ENCODE assay signal across 28 cellular contexts in genomic region chr3:1406250-1406649, GRCh38.
"Had no signal": no experiment of that assay in that cellular context is flagged by ENCODE, and none has a peak within 500 bp of the region (broad histone marks: within the 10 kb centered on the region; RNA-seq: fewer than 3 reads in every experiment).

No MANE protein-coding gene starts in this region.

- H3K27ac ChIP-seq: ascending aorta, breast epithelium, cardiac muscle cell, coronary artery, dorsolateral prefrontal cortex had no signal

- DNase-seq: activated CD4-positive, alpha-beta memory T cell treated with anti-CD3 and anti-CD28 coated beads, Interleukin-2, amount 10 ng/mL, durations not matched to agents 7 days and 5 days; activated CD4-positive, alpha-beta T cell treated with anti-CD3 and anti-CD28 coated beads for 1 hour; activated CD4-positive, alpha-beta T cell treated with anti-CD3 and anti-CD28 coated beads for 4 hours; activated CD4-positive, alpha-beta T cell treated with anti-CD3 and anti-CD28 coated beads, Interleukin-2, amount 10 ng/mL, durations not matched to agents 7 days and 5 days; activated CD4-positive, alpha-beta T cell treated with anti-CD3 and anti-CD28 coated beads, Interleukin-2, amount 50 U/mL, for 4 hours; activated CD4-positive, CD25-positive, alpha-beta regulatory T cell; activated CD8-positive, alpha-beta memory T cell treated with anti-CD3 and anti-CD28 coated beads, Interleukin-2, amount 50 U/mL, for 48 hours; activated gamma-delta T cell; activated naive CD4-positive, alpha-beta T cell; activated naive CD4-positive, alpha-beta T cell treated with anti-CD3 and anti-CD28 coated beads, Interleukin-2, amount 10 ng/mL, durations not matched to agents 7 days and 5 days; activated naive CD8-positive, alpha-beta T cell treated with anti-CD3 and anti-CD28 coated beads, Interleukin-2, amount 10 ng/mL, durations not matched to agents 7 days and 5 days; activated T-cell treated with anti-CD3 and anti-CD28 coated beads for 4 hours; activated T-cell treated with anti-CD3 and anti-CD28 coated beads, Interleukin-2, amount 50 U/mL, for 24 hours; activated T-cell treated with anti-CD3 and anti-CD28 coated beads, Interleukin-2, amount 50 U/mL, for 72 hours; central memory CD4-positive, alpha-beta T cell; cerebellar nuclear complex; dorsolateral prefrontal cortex; effector memory CD4-positive, alpha-beta T cell; endodermal cell; foreskin fibroblast; head of caudate nucleus; hippocampal formation had no signal

- H3K4me3 ChIP-seq: ascending aorta, breast epithelium, cardiac muscle cell, coronary artery, dorsolateral prefrontal cortex had no signal

- H3K4me1 ChIP-seq: ascending aorta, breast epithelium had no signal

- ATAC-seq: activated naive CD4-positive, alpha-beta T cell treated with anti-CD3 and anti-CD28 coated beads, Interleukin-2, amount 50 U/mL, for 72 hours; activated T-cell treated with anti-CD3 and anti-CD28 coated beads, Interleukin-2, amount 50 U/mL, for 72 hours; esophagus mucosa had no signal

- H3K27me3 ChIP-seq: ascending aorta, breast epithelium, cardiac muscle cell, dorsolateral prefrontal cortex had no signal

- H3K9me3 ChIP-seq: ascending aorta, breast epithelium had no signal

- H3K36me3 ChIP-seq: ascending aorta, breast epithelium, cardiac muscle cell had no signal
